1 cellular context compared by ENCODE assay signal in the genomic region with DNA sequence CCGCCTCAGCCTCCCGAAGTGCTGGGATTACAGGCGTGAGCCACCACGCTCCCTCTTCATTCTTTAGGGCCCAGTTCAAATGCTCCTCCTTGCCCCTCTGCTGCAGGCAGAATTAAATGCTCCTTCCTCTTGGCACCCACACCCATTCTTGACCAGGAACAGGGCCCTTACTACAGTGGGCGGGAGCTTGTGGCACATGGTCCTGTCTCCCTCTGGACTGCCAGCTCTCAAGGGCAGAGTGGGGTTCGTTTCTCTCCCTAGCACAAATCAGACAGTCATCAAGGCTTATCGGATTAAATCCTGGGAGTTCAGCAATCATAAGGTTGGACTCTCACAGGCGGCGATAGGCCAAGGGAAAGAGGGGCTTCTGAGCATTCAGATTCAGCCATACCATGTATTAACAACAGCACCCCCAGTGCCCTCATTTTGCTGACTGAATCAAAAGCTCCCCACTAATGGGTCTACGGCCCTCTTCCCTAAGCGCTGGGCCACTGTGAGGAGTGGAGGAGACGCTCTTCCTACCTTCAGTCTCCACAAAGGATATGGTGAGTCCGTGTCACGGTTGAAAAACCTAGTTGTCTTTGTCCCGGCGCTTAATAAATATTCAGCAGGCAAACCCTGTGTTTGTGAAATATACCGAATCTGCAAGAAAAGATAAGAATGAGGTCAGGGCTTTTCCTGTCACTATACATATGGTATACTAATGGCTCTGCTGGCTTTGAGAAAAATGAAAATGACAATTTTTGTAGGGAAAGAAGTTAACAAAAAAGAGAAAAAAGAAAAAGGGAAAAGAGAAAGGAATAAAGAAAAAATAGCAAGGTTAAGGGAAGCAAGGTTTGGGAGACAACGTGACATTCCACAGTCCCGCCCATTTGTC.
TF ChIP-seq lines count a peak whose summit lies in the region.

No MANE protein-coding gene starts in this region.

TF ChIP-seq in WTC11, 78 proteins besides CTCF, POLR2A, EP300 and RAD21 (continued from another document):
- TF ChIP-seq, protein P1, sequence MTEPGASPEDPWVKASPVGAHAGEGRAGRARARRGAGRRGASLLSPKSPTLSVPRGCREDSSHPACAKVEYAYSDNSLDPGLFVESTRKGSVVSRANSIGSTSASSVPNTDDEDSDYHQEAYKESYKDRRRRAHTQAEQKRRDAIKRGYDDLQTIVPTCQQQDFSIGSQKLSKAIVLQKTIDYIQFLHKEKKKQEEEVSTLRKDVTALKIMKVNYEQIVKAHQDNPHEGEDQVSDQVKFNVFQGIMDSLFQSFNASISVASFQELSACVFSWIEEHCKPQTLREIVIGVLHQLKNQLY (CRISPR knock-in tag; IDR thresholded peaks at IDR 0.05): no peak
- TF ChIP-seq, protein P2, sequence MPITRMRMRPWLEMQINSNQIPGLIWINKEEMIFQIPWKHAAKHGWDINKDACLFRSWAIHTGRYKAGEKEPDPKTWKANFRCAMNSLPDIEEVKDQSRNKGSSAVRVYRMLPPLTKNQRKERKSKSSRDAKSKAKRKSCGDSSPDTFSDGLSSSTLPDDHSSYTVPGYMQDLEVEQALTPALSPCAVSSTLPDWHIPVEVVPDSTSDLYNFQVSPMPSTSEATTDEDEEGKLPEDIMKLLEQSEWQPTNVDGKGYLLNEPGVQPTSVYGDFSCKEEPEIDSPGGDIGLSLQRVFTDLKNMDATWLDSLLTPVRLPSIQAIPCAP (CRISPR knock-in tag; IDR thresholded peaks at IDR 0.05): no peak
- no peak for TF ChIP-seq JUN (CRISPR knock-in tag; IDR thresholded peaks at IDR 0.05)
- no peak for TF ChIP-seq ZBTB21 (CRISPR knock-in tag; IDR thresholded peaks at IDR 0.05; ENCODE audit: borderline replicate concordance)
- no peak for TF ChIP-seq SMAD4 (CRISPR knock-in tag; IDR thresholded peaks at IDR 0.05)
- no peak for TF ChIP-seq FOXJ3 (CRISPR knock-in tag; IDR thresholded peaks at IDR 0.05; ENCODE audit: borderline replicate concordance)
- TF ChIP-seq NR3C1 (CRISPR knock-in tag; conservative IDR thresholded peaks at IDR 0.05; ENCODE audit: low read depth): no peak
- TF ChIP-seq, protein P3, sequence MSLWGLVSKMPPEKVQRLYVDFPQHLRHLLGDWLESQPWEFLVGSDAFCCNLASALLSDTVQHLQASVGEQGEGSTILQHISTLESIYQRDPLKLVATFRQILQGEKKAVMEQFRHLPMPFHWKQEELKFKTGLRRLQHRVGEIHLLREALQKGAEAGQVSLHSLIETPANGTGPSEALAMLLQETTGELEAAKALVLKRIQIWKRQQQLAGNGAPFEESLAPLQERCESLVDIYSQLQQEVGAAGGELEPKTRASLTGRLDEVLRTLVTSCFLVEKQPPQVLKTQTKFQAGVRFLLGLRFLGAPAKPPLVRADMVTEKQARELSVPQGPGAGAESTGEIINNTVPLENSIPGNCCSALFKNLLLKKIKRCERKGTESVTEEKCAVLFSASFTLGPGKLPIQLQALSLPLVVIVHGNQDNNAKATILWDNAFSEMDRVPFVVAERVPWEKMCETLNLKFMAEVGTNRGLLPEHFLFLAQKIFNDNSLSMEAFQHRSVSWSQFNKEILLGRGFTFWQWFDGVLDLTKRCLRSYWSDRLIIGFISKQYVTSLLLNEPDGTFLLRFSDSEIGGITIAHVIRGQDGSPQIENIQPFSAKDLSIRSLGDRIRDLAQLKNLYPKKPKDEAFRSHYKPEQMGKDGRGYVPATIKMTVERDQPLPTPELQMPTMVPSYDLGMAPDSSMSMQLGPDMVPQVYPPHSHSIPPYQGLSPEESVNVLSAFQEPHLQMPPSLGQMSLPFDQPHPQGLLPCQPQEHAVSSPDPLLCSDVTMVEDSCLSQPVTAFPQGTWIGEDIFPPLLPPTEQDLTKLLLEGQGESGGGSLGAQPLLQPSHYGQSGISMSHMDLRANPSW (CRISPR knock-in tag; conservative IDR thresholded peaks at IDR 0.05; ENCODE audit: low read depth): no peak
- TF ChIP-seq, protein P4, sequence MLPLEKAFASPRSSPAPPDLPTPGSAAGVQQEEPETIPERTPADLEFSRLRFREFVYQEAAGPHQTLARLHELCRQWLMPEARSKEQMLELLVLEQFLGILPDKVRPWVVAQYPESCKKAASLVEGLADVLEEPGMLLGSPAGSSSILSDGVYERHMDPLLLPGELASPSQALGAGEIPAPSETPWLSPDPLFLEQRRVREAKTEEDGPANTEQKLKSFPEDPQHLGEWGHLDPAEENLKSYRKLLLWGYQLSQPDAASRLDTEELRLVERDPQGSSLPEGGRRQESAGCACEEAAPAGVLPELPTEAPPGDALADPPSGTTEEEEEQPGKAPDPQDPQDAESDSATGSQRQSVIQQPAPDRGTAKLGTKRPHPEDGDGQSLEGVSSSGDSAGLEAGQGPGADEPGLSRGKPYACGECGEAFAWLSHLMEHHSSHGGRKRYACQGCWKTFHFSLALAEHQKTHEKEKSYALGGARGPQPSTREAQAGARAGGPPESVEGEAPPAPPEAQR (CRISPR knock-in tag; IDR thresholded peaks at IDR 0.05): no peak
